1 cellular context compared by ENCODE assay signal in genomic region chr17:50372708-50373556, GRCh38.
TF ChIP-seq lines count a peak whose summit lies in the region.

Gene EME1 (plus strand): TSS chr17:50373229. CDS start chr17:50375209, 1,980 bp downstream.
Gene MRPL27 (minus strand): TSS chr17:50373184. CDS start chr17:50373170, 14 bp downstream.

TF ChIP-seq in HepG2, 621 proteins besides CTCF, POLR2A, EP300 and RAD21 (continued from another document and continues in another):
- TF ChIP-seq PAXIP1 (CRISPR knock-in tag; conservative IDR thresholded peaks at IDR 0.05) (peak; percentile 67), NCOA1 (CRISPR knock-in tag; IDR thresholded peaks at IDR 0.05) (peak; percentile 72; the same call in 1 of the 2 replicates), KLF15 (CRISPR knock-in tag; IDR thresholded peaks at IDR 0.05; ENCODE audit: borderline replicate concordance) (peak; percentile 76; the same call in 1 of the 2 replicates), ZNF30 (CRISPR knock-in tag; IDR thresholded peaks at IDR 0.05) (no peak), ZNF441 (CRISPR knock-in tag; IDR thresholded peaks at IDR 0.05; ENCODE audit: borderline replicate concordance) (peak; percentile 84), NR2F1 (CRISPR knock-in tag; IDR thresholded peaks at IDR 0.05) (peak in 1 of 2 experiments; percentile 20; a peak in 1 of 4 replicates), GATA4 (IDR thresholded peaks at IDR 0.05; ENCODE audit: borderline replicate concordance, low read depth) (peak; percentile 57; the same call in 1 of the 2 replicates), SRY (CRISPR knock-in tag; IDR thresholded peaks at IDR 0.05) (no peak; the same call in none of the 2 replicates), YEATS2 (CRISPR knock-in tag; IDR thresholded peaks at IDR 0.05; ENCODE audit: borderline replicate concordance) (peak; percentile 98), HDAC1 (CRISPR knock-in tag; IDR thresholded peaks at IDR 0.05) (peak; percentile 100), ZNF775 (CRISPR knock-in tag; IDR thresholded peaks at IDR 0.05; ENCODE audit: borderline replicate concordance) (peak; percentile 87), RFXAP (CRISPR knock-in tag; IDR thresholded peaks at IDR 0.05; ENCODE audit: borderline replicate concordance) (peak; percentile 74; the same call in 1 of the 2 replicates), RNF219 (CRISPR knock-in tag; IDR thresholded peaks at IDR 0.05) (no peak), ZNF788 (CRISPR knock-in tag; IDR thresholded peaks at IDR 0.05; ENCODE audit: borderline replicate concordance) (peak; percentile 99; the same call in 1 of the 2 replicates), KLF13 (CRISPR knock-in tag; IDR thresholded peaks at IDR 0.05) (peak; percentile 99), ZNF468 (CRISPR knock-in tag; IDR thresholded peaks at IDR 0.05) (0 out of 2 replicates have a peak, but pooled peaks have one; percentile 95), ZNF672 (CRISPR knock-in tag; IDR thresholded peaks at IDR 0.05) (no peak), FIP1L1 (IDR thresholded peaks at IDR 0.05; ENCODE audit: borderline replicate concordance, insufficient read depth, low read depth, low read length) (no peak; the same call in 1 of the 2 replicates), ZNF790 (CRISPR knock-in tag; IDR thresholded peaks at IDR 0.05; ENCODE audit: borderline replicate concordance) (peak; percentile 86; the same call in 1 of the 2 replicates), BCLAF1 (IDR thresholded peaks at IDR 0.05) (no peak), ZNF572 (CRISPR knock-in tag; IDR thresholded peaks at IDR 0.05) (peak; percentile 99), THAP8 (CRISPR knock-in tag; IDR thresholded peaks at IDR 0.05; ENCODE audit: borderline replicate concordance) (no peak), ZKSCAN5 (CRISPR knock-in tag; IDR thresholded peaks at IDR 0.05) (peak; percentile 72; the same call in 1 of the 2 replicates), KLF6 (CRISPR knock-in tag; IDR thresholded peaks at IDR 0.05) (peak; percentile 93), UBTF (CRISPR knock-in tag; IDR thresholded peaks at IDR 0.05) (peak; percentile 86), ZNF274 (CRISPR knock-in tag; IDR thresholded peaks at IDR 0.05) (peak; percentile 95), AHDC1 (CRISPR knock-in tag; IDR thresholded peaks at IDR 0.05; ENCODE audit: borderline replicate concordance) (no peak), KDM3A (CRISPR knock-in tag; IDR thresholded peaks at IDR 0.05; ENCODE audit: low read depth) (peak; percentile 64; the same call in 1 of the 2 replicates), ZNF891 (CRISPR knock-in tag; IDR thresholded peaks at IDR 0.05) (peak; percentile 98), ZSCAN21 (CRISPR knock-in tag; IDR thresholded peaks at IDR 0.05; ENCODE audit: borderline replicate concordance) (peak; percentile 98), TEAD2 (CRISPR knock-in tag; IDR thresholded peaks at IDR 0.05) (no peak), ZNF781 (CRISPR knock-in tag; IDR thresholded peaks at IDR 0.05; ENCODE audit: borderline replicate concordance, not compliant biosample characterization) (no peak), IRF1 (CRISPR knock-in tag; IDR thresholded peaks at IDR 0.05; ENCODE audit: low read depth) (peak; percentile 82; the same call in 1 of the 2 replicates), RFX1 (IDR thresholded peaks at IDR 0.05) (no peak), RARA (CRISPR knock-in tag; IDR thresholded peaks at IDR 0.05) (no peak; the same call in 1 of the 2 replicates), SOX13 (IDR thresholded peaks at IDR 0.05) (no peak), SOX13 (CRISPR knock-in tag; conservative IDR thresholded peaks at IDR 0.05 in 1 of 2, IDR thresholded peaks at IDR 0.05 in 1 of 2) (no peak; a peak in 1 of 4 replicates), ATF7 (IDR thresholded peaks at IDR 0.05) (no peak), ATF7 (CRISPR knock-in tag; IDR thresholded peaks at IDR 0.05) (peak; percentile 85; the same call in 1 of the 2 replicates), ZBTB37 (CRISPR knock-in tag; IDR thresholded peaks at IDR 0.05) (no peak), ZNF720 (CRISPR knock-in tag; IDR thresholded peaks at IDR 0.05) (0 out of 2 replicates have a peak, but pooled peaks have one; percentile 60)
